ENCODE assay signal across 8 cellular contexts in the genomic region with DNA sequence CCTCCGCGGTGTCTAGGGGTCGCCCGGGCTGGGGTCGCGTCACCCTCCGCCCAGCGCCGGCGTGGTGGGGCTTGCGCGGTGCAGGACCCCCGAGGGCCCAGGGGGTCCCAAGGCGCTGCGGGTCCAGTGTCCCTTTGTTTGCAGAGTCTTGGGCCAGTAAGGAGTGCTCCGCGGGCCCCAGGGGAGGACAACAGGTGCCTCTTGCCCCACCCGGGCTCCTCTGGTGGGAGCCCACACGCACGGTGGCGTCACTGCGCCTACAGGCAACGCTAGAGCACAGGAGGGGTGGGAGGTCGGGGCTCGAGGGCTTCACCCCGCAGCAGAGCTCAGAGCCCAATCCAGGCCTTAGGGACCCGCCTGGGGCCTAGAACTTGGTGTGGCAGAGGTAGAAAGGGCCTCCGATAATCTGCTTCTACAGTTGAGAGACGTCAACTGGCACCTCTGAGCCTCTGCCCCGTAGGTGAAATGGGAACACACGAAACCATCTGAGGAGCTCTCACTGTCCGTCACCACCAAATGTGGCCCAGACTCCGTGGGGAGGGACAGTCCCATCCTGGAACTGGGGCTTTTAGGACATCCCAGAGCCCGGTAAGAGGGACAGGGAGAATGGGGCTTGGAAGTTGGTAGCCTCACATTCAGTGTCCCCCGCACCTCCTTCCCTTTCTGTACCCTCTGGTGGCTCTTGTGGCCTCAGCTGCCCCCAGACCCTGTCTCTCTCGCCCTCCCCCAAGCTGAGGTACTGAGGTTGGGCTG. TPM values are rescaled to one million over a fixed set of nuclear protein-coding genes. Genes with fewer than 3 reads are reported as not detected.
DNase-seq lines count a peak whose midpoint lies in the region; ATAC-seq and TF ChIP-seq lines count a peak whose summit lies in the region.

No MANE protein-coding gene starts in this region.

- H3K4me1 ChIP-seq in muscle layer of duodenum (ENCODE audit: control insufficient read depth in 1 of 2, insufficient read depth in 2 of 2, low read length in 2 of 2), result peaks cover 22 to 48% of the 10 kb centered on the region in 2 donors
- H3K4me1 ChIP-seq in vagina, result peaks cover 88% of the 10 kb centered on the region

- intact Hi-C loops in vagina (cut with DNase I), result loop anchor here (5.0 to 10.0 kb wide), 2 partner anchors 97 to 224 kb away; partner anchors contain the start of genes CNNM4 and KANSL3

- peak overlapping the region; percentile 65 for H3K27ac ChIP-seq in muscle layer of duodenum (ENCODE audit: low read length)
- H3K27ac ChIP-seq in vagina, result peak overlapping the region; percentile 98

- TF ChIP-seq POLR2A in GM18505 (IDR thresholded peaks at IDR 0.05; ENCODE audit: borderline replicate concordance, extremely low read depth, insufficient read depth, insufficient read length) (peak; percentile 46), vagina (IDR thresholded peaks at IDR 0.05) (no peak)

- DNase-seq in T-helper 9 cell, result peak; percentile 57
- no peak for DNase-seq in choroid plexus epithelial cell (ENCODE audit: low read depth)
- peak in 1 of 2 donors; percentile 84 for DNase-seq in vagina (ENCODE audit: extremely low spot score in 2 of 2)
- DNase-seq in NCI-H1105 treated with DMSO at 0.1 percent for 48 hours (lab: John Stamatoyannopoulos, UW), result no peak

- no peaks in the 10 kb centered on the region for H3K27me3 ChIP-seq in muscle layer of duodenum (ENCODE audit: low read depth, low read length)
- H3K27me3 ChIP-seq in vagina, result no peaks in the 10 kb centered on the region

- peak; percentile 5 for ATAC-seq in GM18505 (IDR thresholded peaks at IDR 0.05; ENCODE audit: unreplicated experiment)
- no peak for ATAC-seq in GM21360 (IDR thresholded peaks at IDR 0.05; ENCODE audit: unreplicated experiment)
- ATAC-seq in GM21447 (IDR thresholded peaks at IDR 0.05; ENCODE audit: unreplicated experiment), result no peak

- H3K9me3 ChIP-seq in muscle layer of duodenum (ENCODE audit: control insufficient read depth in 1 of 2, low read length in 2 of 2) (no peaks in the 10 kb centered on the region), vagina (no peaks in the 10 kb centered on the region)

- H3K36me3 ChIP-seq in muscle layer of duodenum (ENCODE audit: control insufficient read depth in 1 of 2, insufficient read depth in 2 of 2, low read length in 2 of 2) (peaks cover 7 to 8% of the 10 kb centered on the region in 2 donors), vagina (no peaks in the 10 kb centered on the region)

- H3K4me3 ChIP-seq in choroid plexus epithelial cell (ENCODE audit: low read depth, low read length), result peak overlapping the region; percentile 68
- peak overlapping the region; percentile 61 to 87 for H3K4me3 ChIP-seq in muscle layer of duodenum (ENCODE audit: low read depth in 1 of 2, low read length in 2 of 2)
- H3K4me3 ChIP-seq in vagina, result peak overlapping the region; percentile 82 to 93

- no peak for TF ChIP-seq CTCF in choroid plexus epithelial cell (conservative IDR thresholded peaks at IDR 0.05; ENCODE audit: low read depth, low read length)
- TF ChIP-seq CTCF in vagina (IDR thresholded peaks at IDR 0.05), result no peak

RNA-seq across cellular contexts. Expression of gene ARID5A, which starts 1.4 kb away (rescaled TPM):
- 34.1 TPM for total RNA-seq in vagina

RNA-seq across cellular contexts. Expression of gene NEURL3, which starts 32.8 kb away (rescaled TPM):
- 2.5 TPM for total RNA-seq in vagina
